ENCODE assay signal across 1 cellular context in the genomic region with DNA sequence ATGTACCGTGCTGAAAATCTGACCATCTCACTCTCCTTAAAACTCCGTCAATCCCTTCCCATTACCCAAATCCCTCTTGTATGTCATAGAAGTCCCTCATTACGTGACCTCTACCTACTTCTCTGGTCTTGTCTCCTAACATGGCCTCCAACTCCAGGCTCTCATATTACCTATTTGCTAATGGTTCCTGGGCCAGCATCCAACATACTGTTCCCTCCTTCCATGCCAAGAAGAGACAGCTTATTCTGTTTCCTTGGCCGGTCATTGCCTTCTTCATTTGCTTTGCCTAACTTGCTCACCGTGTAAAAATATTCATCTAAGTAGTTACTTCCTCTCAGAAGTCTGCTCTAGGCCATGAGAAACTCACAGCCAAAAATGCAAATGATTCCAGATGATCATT.
TF ChIP-seq lines count a peak whose summit lies in the region.

No MANE protein-coding gene starts in this region.

TF ChIP-seq in GM23338, 12 proteins besides CTCF, POLR2A, EP300 and RAD21 (continued from another document):
- TF ChIP-seq, protein P1, sequence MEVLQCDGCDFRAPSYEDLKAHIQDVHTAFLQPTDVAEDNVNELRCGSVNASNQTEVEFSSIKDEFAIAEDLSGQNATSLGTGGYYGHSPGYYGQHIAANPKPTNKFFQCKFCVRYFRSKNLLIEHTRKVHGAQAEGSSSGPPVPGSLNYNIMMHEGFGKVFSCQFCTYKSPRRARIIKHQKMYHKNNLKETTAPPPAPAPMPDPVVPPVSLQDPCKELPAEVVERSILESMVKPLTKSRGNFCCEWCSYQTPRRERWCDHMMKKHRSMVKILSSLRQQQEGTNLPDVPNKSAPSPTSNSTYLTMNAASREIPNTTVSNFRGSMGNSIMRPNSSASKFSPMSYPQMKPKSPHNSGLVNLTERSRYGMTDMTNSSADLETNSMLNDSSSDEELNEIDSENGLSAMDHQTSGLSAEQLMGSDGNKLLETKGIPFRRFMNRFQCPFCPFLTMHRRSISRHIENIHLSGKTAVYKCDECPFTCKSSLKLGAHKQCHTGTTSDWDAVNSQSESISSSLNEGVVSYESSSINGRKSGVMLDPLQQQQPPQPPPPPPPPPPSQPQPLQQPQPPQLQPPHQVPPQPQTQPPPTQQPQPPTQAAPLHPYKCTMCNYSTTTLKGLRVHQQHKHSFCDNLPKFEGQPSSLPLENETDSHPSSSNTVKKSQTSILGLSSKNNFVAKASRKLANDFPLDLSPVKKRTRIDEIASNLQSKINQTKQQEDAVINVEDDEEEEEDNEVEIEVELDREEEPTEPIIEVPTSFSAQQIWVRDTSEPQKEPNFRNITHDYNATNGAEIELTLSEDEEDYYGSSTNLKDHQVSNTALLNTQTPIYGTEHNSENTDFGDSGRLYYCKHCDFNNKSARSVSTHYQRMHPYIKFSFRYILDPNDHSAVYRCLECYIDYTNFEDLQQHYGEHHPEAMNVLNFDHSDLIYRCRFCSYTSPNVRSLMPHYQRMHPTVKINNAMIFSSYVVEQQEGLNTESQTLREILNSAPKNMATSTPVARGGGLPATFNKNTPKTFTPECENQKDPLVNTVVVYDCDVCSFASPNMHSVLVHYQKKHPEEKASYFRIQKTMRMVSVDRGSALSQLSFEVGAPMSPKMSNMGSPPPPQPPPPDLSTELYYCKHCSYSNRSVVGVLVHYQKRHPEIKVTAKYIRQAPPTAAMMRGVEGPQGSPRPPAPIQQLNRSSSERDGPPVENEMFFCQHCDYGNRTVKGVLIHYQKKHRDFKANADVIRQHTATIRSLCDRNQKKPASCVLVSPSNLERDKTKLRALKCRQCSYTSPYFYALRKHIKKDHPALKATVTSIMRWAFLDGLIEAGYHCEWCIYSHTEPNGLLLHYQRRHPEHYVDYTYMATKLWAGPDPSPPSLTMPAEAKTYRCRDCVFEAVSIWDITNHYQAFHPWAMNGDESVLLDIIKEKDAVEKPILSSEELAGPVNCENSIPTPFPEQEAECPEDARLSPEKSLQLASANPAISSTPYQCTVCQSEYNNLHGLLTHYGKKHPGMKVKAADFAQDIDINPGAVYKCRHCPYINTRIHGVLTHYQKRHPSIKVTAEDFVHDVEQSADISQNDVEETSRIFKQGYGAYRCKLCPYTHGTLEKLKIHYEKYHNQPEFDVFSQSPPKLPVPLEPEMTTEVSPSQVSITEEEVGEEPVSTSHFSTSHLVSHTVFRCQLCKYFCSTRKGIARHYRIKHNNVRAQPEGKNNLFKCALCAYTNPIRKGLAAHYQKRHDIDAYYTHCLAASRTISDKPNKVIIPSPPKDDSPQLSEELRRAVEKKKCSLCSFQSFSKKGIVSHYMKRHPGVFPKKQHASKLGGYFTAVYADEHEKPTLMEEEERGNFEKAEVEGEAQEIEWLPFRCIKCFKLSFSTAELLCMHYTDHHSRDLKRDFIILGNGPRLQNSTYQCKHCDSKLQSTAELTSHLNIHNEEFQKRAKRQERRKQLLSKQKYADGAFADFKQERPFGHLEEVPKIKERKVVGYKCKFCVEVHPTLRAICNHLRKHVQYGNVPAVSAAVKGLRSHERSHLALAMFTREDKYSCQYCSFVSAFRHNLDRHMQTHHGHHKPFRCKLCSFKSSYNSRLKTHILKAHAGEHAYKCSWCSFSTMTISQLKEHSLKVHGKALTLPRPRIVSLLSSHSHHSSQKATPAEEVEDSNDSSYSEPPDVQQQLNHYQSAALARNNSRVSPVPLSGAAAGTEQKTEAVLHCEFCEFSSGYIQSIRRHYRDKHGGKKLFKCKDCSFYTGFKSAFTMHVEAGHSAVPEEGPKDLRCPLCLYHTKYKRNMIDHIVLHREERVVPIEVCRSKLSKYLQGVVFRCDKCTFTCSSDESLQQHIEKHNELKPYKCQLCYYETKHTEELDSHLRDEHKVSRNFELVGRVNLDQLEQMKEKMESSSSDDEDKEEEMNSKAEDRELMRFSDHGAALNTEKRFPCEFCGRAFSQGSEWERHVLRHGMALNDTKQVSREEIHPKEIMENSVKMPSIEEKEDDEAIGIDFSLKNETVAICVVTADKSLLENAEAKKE (CRISPR knock-in tag; IDR thresholded peaks at IDR 0.05): no peak
- no peak for TF ChIP-seq ZNF331 (CRISPR knock-in tag; IDR thresholded peaks at IDR 0.05; ENCODE audit: low read depth)
- TF ChIP-seq, protein P2, sequence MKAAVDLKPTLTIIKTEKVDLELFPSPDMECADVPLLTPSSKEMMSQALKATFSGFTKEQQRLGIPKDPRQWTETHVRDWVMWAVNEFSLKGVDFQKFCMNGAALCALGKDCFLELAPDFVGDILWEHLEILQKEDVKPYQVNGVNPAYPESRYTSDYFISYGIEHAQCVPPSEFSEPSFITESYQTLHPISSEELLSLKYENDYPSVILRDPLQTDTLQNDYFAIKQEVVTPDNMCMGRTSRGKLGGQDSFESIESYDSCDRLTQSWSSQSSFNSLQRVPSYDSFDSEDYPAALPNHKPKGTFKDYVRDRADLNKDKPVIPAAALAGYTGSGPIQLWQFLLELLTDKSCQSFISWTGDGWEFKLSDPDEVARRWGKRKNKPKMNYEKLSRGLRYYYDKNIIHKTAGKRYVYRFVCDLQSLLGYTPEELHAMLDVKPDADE (IDR thresholded peaks at IDR 0.05): no peak
- no peak for TF ChIP-seq JUNB (IDR thresholded peaks at IDR 0.05; ENCODE audit: unreplicated experiment)
- TF ChIP-seq CREB1 (CRISPR knock-in tag; IDR thresholded peaks at IDR 0.05; ENCODE audit: low read depth): no peak
- TF ChIP-seq, protein P3, sequence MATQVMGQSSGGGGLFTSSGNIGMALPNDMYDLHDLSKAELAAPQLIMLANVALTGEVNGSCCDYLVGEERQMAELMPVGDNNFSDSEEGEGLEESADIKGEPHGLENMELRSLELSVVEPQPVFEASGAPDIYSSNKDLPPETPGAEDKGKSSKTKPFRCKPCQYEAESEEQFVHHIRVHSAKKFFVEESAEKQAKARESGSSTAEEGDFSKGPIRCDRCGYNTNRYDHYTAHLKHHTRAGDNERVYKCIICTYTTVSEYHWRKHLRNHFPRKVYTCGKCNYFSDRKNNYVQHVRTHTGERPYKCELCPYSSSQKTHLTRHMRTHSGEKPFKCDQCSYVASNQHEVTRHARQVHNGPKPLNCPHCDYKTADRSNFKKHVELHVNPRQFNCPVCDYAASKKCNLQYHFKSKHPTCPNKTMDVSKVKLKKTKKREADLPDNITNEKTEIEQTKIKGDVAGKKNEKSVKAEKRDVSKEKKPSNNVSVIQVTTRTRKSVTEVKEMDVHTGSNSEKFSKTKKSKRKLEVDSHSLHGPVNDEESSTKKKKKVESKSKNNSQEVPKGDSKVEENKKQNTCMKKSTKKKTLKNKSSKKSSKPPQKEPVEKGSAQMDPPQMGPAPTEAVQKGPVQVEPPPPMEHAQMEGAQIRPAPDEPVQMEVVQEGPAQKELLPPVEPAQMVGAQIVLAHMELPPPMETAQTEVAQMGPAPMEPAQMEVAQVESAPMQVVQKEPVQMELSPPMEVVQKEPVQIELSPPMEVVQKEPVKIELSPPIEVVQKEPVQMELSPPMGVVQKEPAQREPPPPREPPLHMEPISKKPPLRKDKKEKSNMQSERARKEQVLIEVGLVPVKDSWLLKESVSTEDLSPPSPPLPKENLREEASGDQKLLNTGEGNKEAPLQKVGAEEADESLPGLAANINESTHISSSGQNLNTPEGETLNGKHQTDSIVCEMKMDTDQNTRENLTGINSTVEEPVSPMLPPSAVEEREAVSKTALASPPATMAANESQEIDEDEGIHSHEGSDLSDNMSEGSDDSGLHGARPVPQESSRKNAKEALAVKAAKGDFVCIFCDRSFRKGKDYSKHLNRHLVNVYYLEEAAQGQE (IDR thresholded peaks at IDR 0.05; ENCODE audit: unreplicated experiment): no peak
